ENCODE assay signal across 9 cellular contexts in genomic region chr6:167152858-167153257, GRCh38. TPM values are rescaled to one million over a fixed set of nuclear protein-coding genes. Genes with fewer than 3 reads are reported as not detected.
DNase-seq lines count a peak whose midpoint lies in the region; ATAC-seq and TF ChIP-seq lines count a peak whose summit lies in the region.
"Had no signal": no experiment of that assay in that cellular context is flagged by ENCODE, and none has a peak within 500 bp of the region (broad histone marks: within the 10 kb centered on the region; RNA-seq: fewer than 3 reads in every experiment).

No MANE protein-coding gene starts in this region.

- no peaks in the 10 kb centered on the region for H3K36me3 ChIP-seq in spleen
- H3K36me3 ChIP-seq in ascending aorta, result no peaks in the 10 kb centered on the region

- H3K4me3 ChIP-seq in spleen, result peak overlapping the region in 4 of 8 donors; percentile 11 to 58 (median 28)
- no peak overlapping the region for H3K4me3 ChIP-seq in ascending aorta

- TF ChIP-seq CTCF in spleen (IDR thresholded peaks at IDR 0.05 in 8 of 11, conservative IDR thresholded peaks at IDR 0.05 in 3 of 11) (no peak), ascending aorta (IDR thresholded peaks at IDR 0.05) (no peak)

- no peaks in the 10 kb centered on the region for H3K36me3 Mint-ChIP-seq in activated T-cell treated with anti-CD3 and anti-CD28 coated beads, Interleukin-2, amount 50 U/mL, for 24 hours (ENCODE audit: low read depth)

- peak; percentile 49 for ATAC-seq in GM21825 (IDR thresholded peaks at IDR 0.05; ENCODE audit: unreplicated experiment)

- TF ChIP-seq POLR2A in spleen (IDR thresholded peaks at IDR 0.05) (no peak), erythroblast (IDR thresholded peaks at IDR 0.05; ENCODE audit: low read length) (no peak)

- intact Hi-C loops in spleen (cut with DNase I; ENCODE audit: low total_unique reads), result no loop called here
- intact Hi-C loops in ascending aorta (cut with DNase I), result no loop called here

- no peaks in the 10 kb centered on the region for H3K9me3 Mint-ChIP-seq in activated T-cell treated with anti-CD3 and anti-CD28 coated beads, Interleukin-2, amount 50 U/mL, for 24 hours
- H3K9me3 Mint-ChIP-seq: T-helper 2 cell treated with Interferon-gamma antibody and Interleukin-4, amounts not matched to agents 5 μg/mL and 100 μg/mL, for 36 hours had no signal

- DNase-seq in activated T-cell treated with anti-CD3 and anti-CD28 coated beads, Interleukin-2, amount 50 U/mL, for 24 hours, result no peak
- DNase-seq in activated T-cell treated with anti-CD3 and anti-CD28 coated beads, Interleukin-2, amount 50 U/mL, for 1 hour, result no peak
- peak; percentile 22 for DNase-seq in NAMALWA (ENCODE audit: low spot score)
- peak; percentile 68 for DNase-seq in spleen
- DNase-seq in midbrain (lab: John Stamatoyannopoulos, UW), result no peak
- no peak for DNase-seq in erythroblast (lab: John Stamatoyannopoulos, UW)
- no peak for DNase-seq in ascending aorta (ENCODE audit: low spot score in 2 of 2)

- peaks cover 3% of the 10 kb centered on the region for H3K27me3 Mint-ChIP-seq in activated T-cell treated with anti-CD3 and anti-CD28 coated beads, Interleukin-2, amount 50 U/mL, for 24 hours

- peak overlapping the region; percentile 18 for H3K4me3 Mint-ChIP-seq in activated T-cell treated with anti-CD3 and anti-CD28 coated beads, Interleukin-2, amount 50 U/mL, for 24 hours
- H3K4me3 Mint-ChIP-seq: T-helper 2 cell treated with Interferon-gamma antibody and Interleukin-4, amounts not matched to agents 5 μg/mL and 100 μg/mL, for 36 hours had no signal

- H3K4me1 ChIP-seq in spleen (peaks cover 0 to 48% (median 21%) of the 10 kb centered on the region in 6 donors), ascending aorta (no peaks in the 10 kb centered on the region)

- 65 to 90% (median 70%) methylated on average over 9 of the region's 9 CpGs for WGBS in spleen, 5 donors

- no peaks in the 10 kb centered on the region for H3K27me3 ChIP-seq in spleen (replicated peaks in 1 of 7)
- no peaks in the 10 kb centered on the region for H3K27me3 ChIP-seq in ascending aorta

- H3K9me3 ChIP-seq in spleen (no peaks in the 10 kb centered on the region), ascending aorta (no peaks in the 10 kb centered on the region)

- H3K27ac Mint-ChIP-seq in activated T-cell treated with anti-CD3 and anti-CD28 coated beads, Interleukin-2, amount 50 U/mL, for 24 hours, result no peak overlapping the region
- H3K27ac Mint-ChIP-seq: T-helper 2 cell treated with Interferon-gamma antibody and Interleukin-4, amounts not matched to agents 5 μg/mL and 100 μg/mL, for 36 hours had no signal

- H3K27ac ChIP-seq in spleen, result peak overlapping the region; percentile 3 to 74 (median 56)
- no peak overlapping the region for H3K27ac ChIP-seq in ascending aorta

- peaks cover 30% of the 10 kb centered on the region for H3K4me1 Mint-ChIP-seq in activated T-cell treated with anti-CD3 and anti-CD28 coated beads, Interleukin-2, amount 50 U/mL, for 24 hours (ENCODE audit: low read depth)

RNA-seq across cellular contexts. Expression of gene GPR31, which starts 4.9 kb away (rescaled TPM):
- 1 to 10 TPM in 1 of 7 donors, under 1 TPM in 2, not detected in 4; 0.24 to 1.0 (median 0.94) TPM for total RNA-seq in spleen
- not detected for polyA plus RNA-seq in spleen
- total RNA-seq in ascending aorta, result not detected

RNA-seq across cellular contexts. Expression of gene CCR6, which starts 30.0 kb away (rescaled TPM):
- 10 to 100 TPM; 15.5 to 37.0 (median 19.5) TPM for total RNA-seq in spleen
- polyA plus RNA-seq in spleen, result 10 to 100 TPM; 16.1 to 26.9 (median 22.7) TPM
- not detected for total RNA-seq in ascending aorta

Comparison
In these comparisons a context has a peak if more than half of its experiments do, and no peak if none do; other contexts are left out.
1. DNase-seq: peak in NAMALWA (single experiment) and spleen (single experiment); none in activated T-cell treated with anti-CD3 and anti-CD28 coated beads, Interleukin-2, amount 50 U/mL, for 24 hours (single experiment), activated T-cell treated with anti-CD3 and anti-CD28 coated beads, Interleukin-2, amount 50 U/mL, for 1 hour (single experiment), midbrain (single experiment), erythroblast (0 of 2) and ascending aorta (0 of 2).
2. H3K27ac ChIP-seq: peak in spleen (8 of 8); none in ascending aorta (0 of 2).
3. RNA of gene CCR6, which starts 30.0 kb away (total RNA-seq): 15.5 to 37.0 TPM in spleen; not detected in ascending aorta (single experiment); every median in the first group is over 10 times any median in the second.